Comparison of ENCODE assay signal across 16 cellular contexts in the genomic region with DNA sequence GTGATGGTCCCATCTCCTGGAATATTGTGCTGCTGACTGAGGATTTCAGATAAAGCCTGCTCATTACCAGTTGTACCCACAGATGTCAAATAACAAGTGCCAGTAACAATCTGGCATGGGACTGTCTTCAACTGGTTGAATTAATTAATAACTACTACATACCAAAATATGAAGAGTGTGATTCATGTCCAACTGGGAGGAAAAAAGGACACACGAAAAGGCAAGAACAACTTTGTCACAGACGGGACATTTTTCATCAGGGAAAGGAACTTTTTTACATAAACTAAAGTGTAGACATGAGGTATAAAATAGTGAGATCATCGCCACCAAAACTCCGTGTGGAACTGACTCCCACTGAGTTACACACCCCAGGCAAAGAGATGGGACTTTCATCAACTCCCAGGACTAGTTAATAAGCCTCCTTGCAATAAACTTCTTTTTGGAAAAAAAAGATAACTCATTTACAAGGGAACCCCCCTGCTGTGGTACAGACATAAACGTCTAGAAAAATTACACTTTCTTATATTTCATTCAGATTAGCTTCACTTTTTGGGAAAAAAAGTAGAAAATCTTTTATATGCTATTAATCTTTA. TPM values are rescaled to one million over a fixed set of nuclear protein-coding genes. Genes with fewer than 3 reads are reported as not detected.
DNase-seq lines count a peak whose midpoint lies in the region; ATAC-seq, FAIRE-seq and TF ChIP-seq lines count a peak whose summit lies in the region.
"Had no signal": no experiment of that assay in that cellular context is flagged by ENCODE, and none has a peak within 500 bp of the region (broad histone marks: within the 10 kb centered on the region; RNA-seq: fewer than 3 reads in every experiment).

No MANE protein-coding gene starts in this region.

- peaks cover 5% of the 10 kb centered on the region; the same call in 1 of the 2 replicates for H3K9me1 ChIP-seq in IMR-90 (ENCODE audit: insufficient read depth, low read length)

- TF ChIP-seq CTCF in AG10803 (conservative IDR thresholded peaks at IDR 0.05; ENCODE audit: low read length): no peak
- TF ChIP-seq CTCF in IMR-90 (conservative IDR thresholded peaks at IDR 0.05; ENCODE audit: low read depth, low read length): no peak
- no peak for TF ChIP-seq CTCF in H1 (IDR thresholded peaks at IDR 0.05; ENCODE audit: control extremely low read depth in 1 of 3, insufficient read depth in 1 of 3, low read depth in 1 of 3, low read length in 3 of 3)
- no peak for TF ChIP-seq CTCF in osteocyte (IDR thresholded peaks at IDR 0.05)
- TF ChIP-seq CTCF in upper lobe of right lung (IDR thresholded peaks at IDR 0.05): no peak

- dilution Hi-C loops in IMR-90 (cut with HindIII; ENCODE audit: low sequenced_read_pairs, unreplicated experiment): no loop called here

- peak; percentile 8; the same call in 1 of the 2 replicates for ATAC-seq in IMR-90 (ENCODE audit: low read depth)
- ATAC-seq in upper lobe of right lung: no peak
- ATAC-seq: HepG2 had no signal

- peak overlapping the region; percentile 85; the same call in 1 of the 2 replicates for H2AK5ac ChIP-seq in IMR-90 (ENCODE audit: low read depth, low read length)
- no peak overlapping the region for H2AK5ac ChIP-seq in H1 (ENCODE audit: low read depth, low read length)

- no CpG with 5 or more reads among the region's 5 CpGs for WGBS in IMR-90 (ENCODE audit: extremely low coverage in 2 of 2, insufficient read length in 1 of 2), 2 experiments
- 71% methylated on average over 5 of the region's 5 CpGs; no CpG with 5 or more reads in 1 of the 2 experiments for WGBS in H1 (ENCODE audit: extremely low coverage in 1 of 2, insufficient coverage in 1 of 2, insufficient read length in 1 of 2, insufficient replicate concordance in 2 of 2, low coverage in 1 of 2, low lambda C conversion rate in 2 of 2, missing lambda C conversion rate in 1 of 2), 2 experiments

- H3K79me1 ChIP-seq in IMR-90 (ENCODE audit: low read depth in 1 of 2, low read length in 2 of 2) (no peaks in the 10 kb centered on the region), H1 (ENCODE audit: low read depth, low read length) (no peaks in the 10 kb centered on the region)

- in situ Hi-C loops in IMR-90 (cut with MboI; ENCODE audit: low sequenced_read_pairs): no loop called here

- H2BK15ac ChIP-seq in IMR-90 (ENCODE audit: low read depth, low read length) (peak overlapping the region; percentile 69; the same call in 2 of the 3 replicates), H1 (ENCODE audit: low read length) (no peak overlapping the region)

- H4K5ac ChIP-seq in IMR-90 (ENCODE audit: low read depth, low read length): peak overlapping the region; percentile 88
- no peak overlapping the region for H4K5ac ChIP-seq in H1 (ENCODE audit: insufficient read length, low read depth, low read length)

- peak overlapping the region; percentile 81 to 92 for H4K8ac ChIP-seq in IMR-90 (ENCODE audit: low read depth in 2 of 2, low read length in 2 of 2)
- H4K8ac ChIP-seq in H1 (ENCODE audit: extremely low read depth, insufficient read depth, low read length): no peak overlapping the region

- no peaks in the 10 kb centered on the region for H3K79me2 ChIP-seq in H1 (ENCODE audit: control insufficient read depth in 1 of 2, insufficient read depth in 2 of 2, low read length in 2 of 2)

- H3K9ac ChIP-seq in IMR-90 (ENCODE audit: low read depth, low read length) (no peak overlapping the region), H1 (replicated peaks in 1 of 4; ENCODE audit: extremely low read depth in 1 of 4, low read depth in 3 of 4, low read length in 3 of 4) (no peak overlapping the region)

- H3K18ac ChIP-seq in IMR-90 (ENCODE audit: low read depth, low read length): peak overlapping the region; percentile 73; the same call in 1 of the 2 replicates
- H3K18ac ChIP-seq in H1 (ENCODE audit: extremely low read depth, low read length): no peak overlapping the region

- peak overlapping the region; percentile 91 for H3K4ac ChIP-seq in IMR-90 (ENCODE audit: low read depth, low read length)
- no peak overlapping the region for H3K4ac ChIP-seq in H1 (replicated peaks; ENCODE audit: insufficient read length, low read depth, low read length)

- H3K4me2 ChIP-seq in IMR-90 (ENCODE audit: low read depth, low read length) (no peak overlapping the region), H1 (ENCODE audit: insufficient read depth in 1 of 2, low read depth in 2 of 2, low read length in 2 of 2) (no peak overlapping the region)

- peak overlapping the region; percentile 52 for H3K27ac Mint-ChIP-seq in osteocyte (ENCODE audit: unreplicated experiment)
- H3K27ac Mint-ChIP-seq: CD4-positive, alpha-beta T cell had no signal

- peaks cover 9% of the 10 kb centered on the region for H3K4me1 ChIP-seq in IMR-90 (ENCODE audit: control insufficient read depth, insufficient read depth, low read length)
- H3K4me1 ChIP-seq in H1 (replicated peaks in 1 of 4; ENCODE audit: control insufficient read depth in 3 of 4, insufficient read depth in 4 of 4, low read length in 3 of 4): no peaks in the 10 kb centered on the region
- H3K4me1 ChIP-seq in upper lobe of right lung: no peaks in the 10 kb centered on the region
- H3K4me1 ChIP-seq: BE2C had no signal

- H4K91ac ChIP-seq in IMR-90 (ENCODE audit: insufficient read depth, low read depth, low read length) (peak overlapping the region; percentile 92), H1 (replicated peaks; ENCODE audit: insufficient read length, low read length) (no peak overlapping the region)

- H3K56ac ChIP-seq in IMR-90 (ENCODE audit: extremely low read depth, insufficient read depth, low read length): peak overlapping the region; percentile 62
- H3K56ac ChIP-seq in H1 (replicated peaks; ENCODE audit: insufficient read length, low read depth, low read length): no peak overlapping the region

- peak overlapping the region; percentile 92 for H2BK120ac ChIP-seq in IMR-90 (ENCODE audit: low read depth, low read length)
- no peak overlapping the region for H2BK120ac ChIP-seq in H1 (replicated peaks; ENCODE audit: low read depth, low read length)

- TF ChIP-seq RAD21 in IMR-90 (IDR thresholded peaks at IDR 0.05; ENCODE audit: low read length) (no peak), H1 (IDR thresholded peaks at IDR 0.05 in 1 of 2, conservative IDR thresholded peaks at IDR 0.05 in 1 of 2; ENCODE audit: low read depth in 2 of 2, low read length in 2 of 2) (no peak)

- no peak overlapping the region for H2BK12ac ChIP-seq in H1 (ENCODE audit: low read depth, low read length)

- FAIRE-seq in H1 (lab: Jason Lieb, UNC): no peak
- FAIRE-seq: HepG2 had no signal

- H4K20me1 ChIP-seq in IMR-90 (ENCODE audit: insufficient read depth, low read length) (no peaks in the 10 kb centered on the region), H1 (replicated peaks in 1 of 2; ENCODE audit: control insufficient read depth in 1 of 2, insufficient read depth in 2 of 2, low read length in 2 of 2) (no peaks in the 10 kb centered on the region)

- TF ChIP-seq EP300 in H1 (IDR thresholded peaks at IDR 0.05; ENCODE audit: borderline replicate concordance in 1 of 2, low read depth in 2 of 2, low read length in 2 of 2): no peak

- no TSS peak for BruUV-seq in IMR-90 (replicated peaks; lab: Mats Ljungman, UMichigan)

- H3K36me3 ChIP-seq in IMR-90 (ENCODE audit: control insufficient read depth, insufficient read depth, low read length): no peaks in the 10 kb centered on the region
- no peaks in the 10 kb centered on the region for H3K36me3 ChIP-seq in H1 (ENCODE audit: control insufficient read depth in 2 of 4, insufficient read depth in 4 of 4, low read length in 3 of 4)
- H3K36me3 ChIP-seq in upper lobe of right lung: no peaks in the 10 kb centered on the region
- H3K36me3 ChIP-seq: BE2C, MG63 had no signal

- H3K4me1 Mint-ChIP-seq in osteocyte (ENCODE audit: unreplicated experiment): peaks cover 18% of the 10 kb centered on the region

- no peak overlapping the region for H2AK9ac ChIP-seq in IMR-90 (replicated peaks; ENCODE audit: low read depth, low read length, poor library complexity)

- no peak overlapping the region for H2AFZ ChIP-seq in IMR-90 (replicated peaks; ENCODE audit: low read length, poor library complexity)
- 0 out of 2 replicates have a peak overlapping the region, but pooled peaks have one; percentile 59 for H2AFZ ChIP-seq in H1 (ENCODE audit: low read length)

- H2BK5ac ChIP-seq in IMR-90 (ENCODE audit: low read depth, low read length, poor library complexity, severe bottlenecking): no peak overlapping the region
- no peak overlapping the region for H2BK5ac ChIP-seq in H1 (ENCODE audit: low read depth, low read length)

- H2BK20ac ChIP-seq in IMR-90 (ENCODE audit: low read depth, low read length) (peak overlapping the region; percentile 70), H1 (ENCODE audit: low read length) (no peak overlapping the region)

- H3K4me3 ChIP-seq in AG10803 (ENCODE audit: low read length): no peak overlapping the region
- H3K4me3 ChIP-seq in IMR-90 (ENCODE audit: insufficient read depth, low read depth, low read length): no peak overlapping the region
- H3K4me3 ChIP-seq in H1 (ENCODE audit: extremely low read depth in 1 of 4, insufficient read depth in 2 of 4, low read depth in 3 of 4, low read length in 4 of 4): no peak overlapping the region
- H3K4me3 ChIP-seq in upper lobe of right lung: no peak overlapping the region
- H3K4me3 ChIP-seq: MG63 had no signal

- H3K9me3 ChIP-seq in IMR-90 (ENCODE audit: control insufficient read depth, insufficient read depth, low read length) (no peaks in the 10 kb centered on the region), H1 (ENCODE audit: insufficient read depth in 2 of 2, low read depth in 1 of 2, low read length in 1 of 2) (no peaks in the 10 kb centered on the region), upper lobe of right lung (no peaks in the 10 kb centered on the region)
- H3K9me3 ChIP-seq: BE2C, MG63 had no signal

- POLR2A ChIA-PET in IMR-90 (lab: Charles Lee; ENCODE audit: unreplicated experiment) (no interaction called here), H1 (lab: Charles Lee; ENCODE audit: partially characterized antibody) (no interaction called here)

- H3K14ac ChIP-seq in IMR-90 (replicated peaks; ENCODE audit: low read depth, low read length): peak overlapping the region; percentile 92
- H3K14ac ChIP-seq in H1 (ENCODE audit: insufficient read length): no peak overlapping the region

- H3K36me3 Mint-ChIP-seq in osteocyte (ENCODE audit: unreplicated experiment): no peaks in the 10 kb centered on the region

- intact Hi-C loops in IMR-90 (cut with micrococcal nuclease): no loop called here
- intact Hi-C loops in upper lobe of right lung (cut with DNase I): no loop called here

- peak; percentile 35 for DNase-seq in AG10803 (ENCODE audit: low read depth)
- peak; percentile 23 for DNase-seq in IMR-90
- no peak for DNase-seq in H1 (ENCODE audit: low read depth in 1 of 2, low spot score in 2 of 2)
- DNase-seq in osteocyte (ENCODE audit: extremely low spot score, unreplicated experiment): no peak
- DNase-seq in activated CD8-positive, alpha-beta memory T cell treated with anti-CD3 and anti-CD28 coated beads for 24 hours: no peak
- DNase-seq in upper lobe of right lung: no peak
- no peak for DNase-seq in occipital lobe (lab: John Stamatoyannopoulos, UW)
- DNase-seq: BE2C; CD4-positive, alpha-beta T cell; NCI-H1092 treated with DMSO at 0.1 percent for 48 hours; NCI-H2081 treated with DMSO at 0.1 percent for 48 hours; NCI-H510A; NCI-H774 had no signal

- TF ChIP-seq POLR2A in IMR-90 (IDR thresholded peaks at IDR 0.05; ENCODE audit: low read depth, low read length): no peak
- TF ChIP-seq POLR2A in H1 (IDR thresholded peaks at IDR 0.05; ENCODE audit: control extremely low read depth in 1 of 2, low read depth in 2 of 2, low read length in 2 of 2): no peak

- no peak overlapping the region for H3K4me3 Mint-ChIP-seq in osteocyte (ENCODE audit: unreplicated experiment)
- H3K4me3 Mint-ChIP-seq: CD4-positive, alpha-beta T cell had no signal

- H3K23ac ChIP-seq in IMR-90 (ENCODE audit: low read depth, low read length) (peak overlapping the region; percentile 66; the same call in 1 of the 2 replicates), H1 (ENCODE audit: insufficient read length) (no peak overlapping the region)

- peak overlapping the region; percentile 17; the same call in 1 of the 2 replicates for H3K27ac ChIP-seq in IMR-90 (ENCODE audit: insufficient read depth, low read length)
- H3K27ac ChIP-seq in H1 (ENCODE audit: low read depth, low read length): no peak overlapping the region
- H3K27ac ChIP-seq in upper lobe of right lung: no peak overlapping the region
- H3K27ac ChIP-seq: RWPE1 had no signal

- H3K27me3 Mint-ChIP-seq in osteocyte (ENCODE audit: unreplicated experiment): no peaks in the 10 kb centered on the region
- H3K27me3 Mint-ChIP-seq: CD4-positive, alpha-beta T cell had no signal

- H3K27me3 ChIP-seq in IMR-90 (ENCODE audit: control insufficient read depth, insufficient read depth, low read length) (no peaks in the 10 kb centered on the region), H1 (replicated peaks in 1 of 4; ENCODE audit: control insufficient read depth in 3 of 4, extremely low read depth in 1 of 4, insufficient read depth in 3 of 4, low read length in 3 of 4) (no peaks in the 10 kb centered on the region; a peak in 1 of 7 replicates), upper lobe of right lung (no peaks in the 10 kb centered on the region)
- H3K27me3 ChIP-seq: BE2C, MG63 had no signal

- no peaks in the 10 kb centered on the region for H3K9me3 Mint-ChIP-seq in osteocyte (ENCODE audit: unreplicated experiment)
- H3K9me3 Mint-ChIP-seq: CD4-positive, alpha-beta T cell had no signal

- H3K23me2 ChIP-seq in H1 (ENCODE audit: low read depth, low read length): no peaks in the 10 kb centered on the region

- CTCF ChIA-PET in IMR-90 (lab: Yijun Ruan, JAX) (no interaction called here), H1 (lab: Charles Lee; ENCODE audit: partially characterized antibody) (no interaction called here)

RNA-seq across cellular contexts. Expression of gene NMI, which starts 12.9 kb away (rescaled TPM):
- 2.3 and 5.8 TPM in 2 replicates for total RNA-seq in IMR-90 (2012; rRNA removed)
- polyA plus RNA-seq in IMR-90 (2012; rRNA removed): 4.0 and 5.2 TPM in 2 replicates
- 1.9 and 3.3 TPM in 2 replicates for polyA plus RNA-seq in IMR-90 (2012; cell fraction: cytosol; rRNA removed)
- 0.90 and 2.6 TPM in 2 replicates for polyA plus RNA-seq in IMR-90 (2012; cell fraction: nucleus; rRNA removed; ENCODE audit: low replicate concordance)
- 4.5 and 5.0 TPM in 2 replicates for total RNA-seq in H1 (2021; fragmentation: NEBNext Ultra II Directional; extraction: Animal tissue kit (Norgen Biotek cat#: 25700))
- polyA plus RNA-seq in H1 (2011; rRNA removed): 0.57 and 1.1 TPM in 2 replicates
- 1.8 TPM for polyA plus RNA-seq in H1 (2011; cell fraction: cytosol; rRNA removed)
- polyA plus RNA-seq in H1 (2011; cell fraction: nucleus; rRNA removed): 0.31 TPM
- 3.3 to 5.1 TPM (median 3.9 TPM) in 4 replicates for polyA plus RNA-seq in H1 (2012, experiment 1 of 2)
- polyA plus RNA-seq in H1 (2012, experiment 2 of 2): 1.6 TPM
- 3.6 TPM for polyA plus RNA-seq in H1 (2013, experiment 1 of 2)
- polyA plus RNA-seq in H1 (2013, experiment 2 of 2): 3.5 TPM
- 0.60 and 0.71 TPM in 2 replicates for polyA minus RNA-seq in H1 (2011; rRNA and poly(A)+ RNA removed)
- 1.2 TPM for polyA minus RNA-seq in H1 (2011; cell fraction: cytosol; rRNA and poly(A)+ RNA removed)
- 2.0 TPM for polyA minus RNA-seq in H1 (2011; cell fraction: nucleus; rRNA and poly(A)+ RNA removed)
- 16.2 and 17.2 TPM in 2 replicates for total RNA-seq in osteocyte
- 24.5 TPM for total RNA-seq in upper lobe of right lung
- 2.5 TPM for total RNA-seq in occipital lobe

RNA-seq across cellular contexts. Expression of gene RBM43, which starts 40.7 kb away (rescaled TPM):
- total RNA-seq in IMR-90 (2012; rRNA removed): 1.6 and 2.5 TPM in 2 replicates
- 3.1 and 3.6 TPM in 2 replicates for polyA plus RNA-seq in IMR-90 (2012; rRNA removed)
- 0.82 and 1.1 TPM in 2 replicates for polyA plus RNA-seq in IMR-90 (2012; cell fraction: cytosol; rRNA removed)
- 0.67 and 2.1 TPM in 2 replicates for polyA plus RNA-seq in IMR-90 (2012; cell fraction: nucleus; rRNA removed; ENCODE audit: low replicate concordance)
- total RNA-seq in H1 (2021; fragmentation: NEBNext Ultra II Directional; extraction: Animal tissue kit (Norgen Biotek cat#: 25700)): 1.7 and 2.0 TPM in 2 replicates
- 1.2 and 1.7 TPM in 2 replicates for polyA plus RNA-seq in H1 (2011; rRNA removed)
- polyA plus RNA-seq in H1 (2011; cell fraction: cytosol; rRNA removed): 2.2 TPM
- polyA plus RNA-seq in H1 (2011; cell fraction: nucleus; rRNA removed): 1.6 TPM
- polyA plus RNA-seq in H1 (2012, experiment 1 of 2): 0.96 to 1.7 TPM (median 1.3 TPM) in 4 replicates
- polyA plus RNA-seq in H1 (2012, experiment 2 of 2): 0.79 TPM
- polyA plus RNA-seq in H1 (2013, experiment 1 of 2): 2.4 TPM
- 1.4 TPM for polyA plus RNA-seq in H1 (2013, experiment 2 of 2)
- 1.9 and 3.0 TPM in 2 replicates for polyA minus RNA-seq in H1 (2011; rRNA and poly(A)+ RNA removed)
- polyA minus RNA-seq in H1 (2011; cell fraction: cytosol; rRNA and poly(A)+ RNA removed): 0.88 TPM
- polyA minus RNA-seq in H1 (2011; cell fraction: nucleus; rRNA and poly(A)+ RNA removed): 8.3 TPM
- total RNA-seq in osteocyte: 5.0 and 6.9 TPM in 2 replicates
- 9.4 TPM for total RNA-seq in upper lobe of right lung
- total RNA-seq in occipital lobe: 2.8 TPM

RNA-seq across cellular contexts. Expression of gene TNFAIP6, which starts 55.0 kb away (rescaled TPM):
- total RNA-seq in IMR-90 (2012; rRNA removed) (2.2 and 2.9 TPM in 2 replicates), osteocyte (not detected in 2 replicates), upper lobe of right lung (3.0 TPM), occipital lobe (0.31 TPM)
- polyA plus RNA-seq in IMR-90 (2012; rRNA removed) (1.3 and 1.8 TPM in 2 replicates), H1 (2011; rRNA removed) (0.74 and 1.1 TPM in 2 replicates)
- 0.67 and 1.6 TPM in 2 replicates for polyA plus RNA-seq in IMR-90 (2012; cell fraction: cytosol; rRNA removed)
- polyA plus RNA-seq in IMR-90 (2012; cell fraction: nucleus; rRNA removed; ENCODE audit: low replicate concordance): 0.13 and 2.5 TPM in 2 replicates
- total RNA-seq in H1 (2021; fragmentation: NEBNext Ultra II Directional; extraction: Animal tissue kit (Norgen Biotek cat#: 25700)): 1.1 and 2.0 TPM in 2 replicates
- 1.5 TPM for polyA plus RNA-seq in H1 (2011; cell fraction: cytosol; rRNA removed)
- 0.39 TPM for polyA plus RNA-seq in H1 (2011; cell fraction: nucleus; rRNA removed)
- 0.71 to 3.1 TPM (median 1.1 TPM) in 4 replicates for polyA plus RNA-seq in H1 (2012, experiment 1 of 2)
- polyA plus RNA-seq in H1 (2012, experiment 2 of 2): 0.59 TPM
- polyA plus RNA-seq in H1 (2013, experiment 1 of 2): 4.4 TPM
- 4.7 TPM for polyA plus RNA-seq in H1 (2013, experiment 2 of 2)
- 0.60 and 1.4 TPM in 2 replicates for polyA minus RNA-seq in H1 (2011; rRNA and poly(A)+ RNA removed)
- polyA minus RNA-seq in H1 (2011; cell fraction: cytosol; rRNA and poly(A)+ RNA removed): not detected
- polyA minus RNA-seq in H1 (2011; cell fraction: nucleus; rRNA and poly(A)+ RNA removed): 0.90 TPM
- total RNA-seq: CD4-positive, alpha-beta T cell; HepG2 had no signal
- polyA plus RNA-seq: HepG2 had no signal

Comparison
In these comparisons a context has a peak if more than half of its experiments do, and no peak if none do; other contexts are left out.
1. DNase-seq: peak in AG10803 (single experiment) and IMR-90 (single experiment); none in H1 (0 of 2), osteocyte (single experiment), activated CD8-positive, alpha-beta memory T cell treated with anti-CD3 and anti-CD28 coated beads for 24 hours (single experiment), upper lobe of right lung (single experiment) and occipital lobe (single experiment).